ENCODE assay signal across 30 cellular contexts in genomic region chr5:138140268-138140667, GRCh38. TPM values are rescaled to one million over a fixed set of nuclear protein-coding genes. Genes with fewer than 3 reads are reported as not detected.
"Had no signal": no experiment of that assay in that cellular context is flagged by ENCODE, and none has a peak within 500 bp of the region (broad histone marks: within the 10 kb centered on the region; RNA-seq: fewer than 3 reads in every experiment).

No MANE protein-coding gene starts in this region.

- DNase-seq: activated CD4-positive, alpha-beta T cell treated with anti-CD3 and anti-CD28 coated beads for 36 hours; activated CD4-positive, alpha-beta T cell treated with anti-CD3 and anti-CD28 coated beads, Interleukin-2, amount 50 U/mL, for 1 hour; activated CD8-positive, alpha-beta memory T cell treated with anti-CD3 and anti-CD28 coated beads, Interleukin-2, amount 50 U/mL, for 4 hours; activated CD8-positive, alpha-beta T cell treated with anti-CD3 and anti-CD28 coated beads for 36 hours; activated naive CD4-positive, alpha-beta T cell treated with anti-CD3 and anti-CD28 coated beads, Interleukin-2, amount 50 U/mL, for 16 hours; activated naive CD8-positive, alpha-beta T cell treated with anti-CD3 and anti-CD28 coated beads, Interleukin-2, amount 10 ng/mL, durations not matched to agents 7 days and 5 days; activated T-cell treated with anti-CD3 and anti-CD28 coated beads, Interleukin-2, amount 50 U/mL, for 72 hours; adrenal gland; anterior cingulate cortex; central memory CD4-positive, alpha-beta T cell; NCI-H1092; NCI-H1417; NCI-H2029; NCI-H2107; NCI-H2171 treated with DMSO at 0.1 percent for 48 hours; NCI-H226; NCI-H510A; NCI-H526 treated with DMSO at 0.1 percent for 48 hours; NK-92 treated with Interleukin-12 subunit alpha and Interleukin-12 subunit beta, amount 100 ng/mL, for 24 hours; Peyer's patch; Right ventricle myocardium superior; SJCRH30; SK-N-SH; T-helper 1 cell; WERI-Rb-1 had no signal

- H3K4me1 ChIP-seq: breast epithelium, SJCRH30 had no signal

- H3K9ac ChIP-seq: SK-N-SH had no signal

- H3K27ac ChIP-seq: adrenal gland, breast epithelium, Peyer's patch, RWPE1, SJCRH30, WERI-Rb-1 had no signal

- H3K9me3 Mint-ChIP-seq: activated CD8-positive, alpha-beta T cell treated with anti-CD3 and anti-CD28 coated beads for 36 hours; activated naive CD8-positive, alpha-beta T cell treated with anti-CD3 and anti-CD28 coated beads, Interleukin-2, amount 10 ng/mL, durations not matched to agents 7 days and 5 days; activated T-cell treated with anti-CD3 and anti-CD28 coated beads, Interleukin-2, amount 50 U/mL, for 72 hours; activated T-helper 2 cell treated with anti-CD3 and anti-CD28 coated beads, Interferon-gamma antibody, Interleukin-2, Interleukin-4, amounts not matched to agents 10 μg/mL and 5 μg/mL and 100 μg/mL, durations not matched to agents 14 hours and 24 hours and 36 hours had no signal

- H3K27me3 ChIP-seq: adrenal gland, breast epithelium, Peyer's patch had no signal

- H3K36me3 Mint-ChIP-seq: activated naive CD8-positive, alpha-beta T cell treated with anti-CD3 and anti-CD28 coated beads, Interleukin-2, amount 10 ng/mL, durations not matched to agents 7 days and 5 days had no signal

- H3K9me3 ChIP-seq: adrenal gland, breast epithelium, Peyer's patch, SJCRH30, SK-N-SH had no signal

- H3K4me3 ChIP-seq: Peyer's patch, SJCRH30 had no signal

- H3K36me3 ChIP-seq: adrenal gland, breast epithelium, Peyer's patch, SJCRH30, WERI-Rb-1 had no signal

- ATAC-seq: activated CD4-positive, alpha-beta T cell treated with anti-CD3 and anti-CD28 coated beads for 36 hours; activated CD8-positive, alpha-beta T cell treated with anti-CD3 and anti-CD28 coated beads for 36 hours; activated T-cell treated with anti-CD3 and anti-CD28 coated beads, Interleukin-2, amount 50 U/mL, for 72 hours had no signal

- H3K27ac Mint-ChIP-seq: activated CD4-positive, alpha-beta T cell treated with anti-CD3 and anti-CD28 coated beads for 36 hours; activated CD8-positive, alpha-beta T cell treated with anti-CD3 and anti-CD28 coated beads for 36 hours; activated naive CD8-positive, alpha-beta T cell treated with anti-CD3 and anti-CD28 coated beads, Interleukin-2, amount 10 ng/mL, durations not matched to agents 7 days and 5 days; activated T-cell treated with anti-CD3 and anti-CD28 coated beads, Interleukin-2, amount 50 U/mL, for 72 hours; activated T-helper 2 cell treated with anti-CD3 and anti-CD28 coated beads, Interferon-gamma antibody, Interleukin-2, Interleukin-4, amounts not matched to agents 10 μg/mL and 5 μg/mL and 100 μg/mL, durations not matched to agents 14 hours and 24 hours and 36 hours had no signal

- H3K4me3 Mint-ChIP-seq: activated CD4-positive, alpha-beta T cell treated with anti-CD3 and anti-CD28 coated beads for 36 hours; activated CD8-positive, alpha-beta T cell treated with anti-CD3 and anti-CD28 coated beads for 36 hours; activated naive CD8-positive, alpha-beta T cell treated with anti-CD3 and anti-CD28 coated beads, Interleukin-2, amount 10 ng/mL, durations not matched to agents 7 days and 5 days had no signal

RNA-seq across cellular contexts. Expression of gene NME5, which starts 1.0 kb away (rescaled TPM):
- total RNA-seq: activated CD4-positive, alpha-beta T cell treated with anti-CD3 and anti-CD28 coated beads for 36 hours; activated CD8-positive, alpha-beta T cell treated with anti-CD3 and anti-CD28 coated beads for 36 hours; activated naive CD8-positive, alpha-beta T cell treated with anti-CD3 and anti-CD28 coated beads, Interleukin-2, amount 10 ng/mL, durations not matched to agents 7 days and 5 days; activated T-cell treated with anti-CD3 and anti-CD28 coated beads, Interleukin-2, amount 50 U/mL, for 72 hours; activated T-helper 2 cell treated with anti-CD3 and anti-CD28 coated beads, Interferon-gamma antibody, Interleukin-2, Interleukin-4, amounts not matched to agents 10 μg/mL and 5 μg/mL and 100 μg/mL, durations not matched to agents 14 hours and 24 hours and 36 hours; SJCRH30; T-helper 2 cell treated with Interferon-gamma antibody and Interleukin-4, amounts not matched to agents 100 ng/mL and 5 ng/mL, for 36 hours had no signal

RNA-seq across cellular contexts. Expression of gene WNT8A, which starts 56.4 kb away (rescaled TPM):
- total RNA-seq: activated CD4-positive, alpha-beta T cell treated with anti-CD3 and anti-CD28 coated beads for 36 hours; activated CD8-positive, alpha-beta T cell treated with anti-CD3 and anti-CD28 coated beads for 36 hours; activated naive CD8-positive, alpha-beta T cell treated with anti-CD3 and anti-CD28 coated beads, Interleukin-2, amount 10 ng/mL, durations not matched to agents 7 days and 5 days; activated T-cell treated with anti-CD3 and anti-CD28 coated beads, Interleukin-2, amount 50 U/mL, for 72 hours; activated T-helper 2 cell treated with anti-CD3 and anti-CD28 coated beads, Interferon-gamma antibody, Interleukin-2, Interleukin-4, amounts not matched to agents 10 μg/mL and 5 μg/mL and 100 μg/mL, durations not matched to agents 14 hours and 24 hours and 36 hours; adrenal gland; breast epithelium; LHCN-M2; Peyer's patch; Right ventricle myocardium superior; SJCRH30; T-helper 2 cell treated with Interferon-gamma antibody and Interleukin-4, amounts not matched to agents 100 ng/mL and 5 ng/mL, for 36 hours had no signal
- polyA plus RNA-seq: adrenal gland, SK-N-SH had no signal
